In genomic region chr17:10469459-10469858, GRCh38 we compare ENCODE assay signal across 38 cellular contexts. TPM values are rescaled to one million over a fixed set of nuclear protein-coding genes. Genes with fewer than 3 reads are reported as not detected.
"Had no signal": no experiment of that assay in that cellular context is flagged by ENCODE, and none has a peak within 500 bp of the region (broad histone marks: within the 10 kb centered on the region; RNA-seq: fewer than 3 reads in every experiment).

TSS of gene MYH4 (minus strand) at chr17:10469559. CDS start at chr17:10466745, 2,814 bp downstream.

- H3K4me3 ChIP-seq: MG63 had no signal

- H3K27me3 ChIP-seq: MG63 had no signal

- H3K27ac ChIP-seq: KMS-11 had no signal

- DNase-seq: Karpas-422, Kasumi-1, MG63, MM.1S, MV-4-11, NCI-H1048, NCI-H1092, NCI-H1092 treated with DMSO at 0.1 percent for 48 hours, NCI-H1105, NCI-H1105 treated with DMSO at 0.1 percent for 48 hours, NCI-H1417, NCI-H1417 treated with DMSO at 0.1 percent for 48 hours, NCI-H1436, NCI-H1436 treated with DMSO at 0.1 percent for 48 hours, NCI-H146, NCI-H1694, NCI-H1694 treated with DMSO at 0.1 percent for 48 hours, NCI-H187, NCI-H187 treated with DMSO at 0.1 percent for 48 hours, NCI-H1930, NCI-H2029, NCI-H2029 treated with DMSO at 0.1 percent for 48 hours, NCI-H2081, NCI-H2081 treated with DMSO at 0.1 percent for 48 hours, NCI-H2107, NCI-H2171, NCI-H2171 treated with DMSO at 0.1 percent for 48 hours, NCI-H2227 treated with DMSO at 0.1 percent for 48 hours, NCI-H226, NCI-H345, NCI-H446, NCI-H446 treated with DMSO at 0.1 percent for 48 hours, NCI-H510A had no signal

- H3K36me3 ChIP-seq: MG63 had no signal

- H3K9me3 ChIP-seq: MG63 had no signal

- H3K9ac ChIP-seq: KMS-11 had no signal

- H3K4me2 ChIP-seq: KMS-11 had no signal

RNA-seq across cellular contexts. Expression of gene MYH4, which starts in this region (rescaled TPM):
- total RNA-seq: LHCN-M2, M059J, MCF 10A, NCI-H460 had no signal
